In genomic region chr15:48646364-48646763, GRCh38 we compare ENCODE assay signal across 9 cellular contexts. TPM values are rescaled to one million over a fixed set of nuclear protein-coding genes. Genes with fewer than 3 reads are reported as not detected.
A peak's percentile ranks its signal among the peaks of the same experiment; 100 is the strongest.
DNase-seq lines count a peak whose midpoint lies in the region; TF ChIP-seq lines count a peak whose summit lies in the region.
"Had no signal": no experiment of that assay in that cellular context is flagged by ENCODE, and none has a peak within 500 bp of the region (broad histone marks: within the 10 kb centered on the region; RNA-seq: fewer than 3 reads in every experiment).

No MANE protein-coding gene starts in this region.

- H3K9me3 ChIP-seq in OCI-LY3 (ENCODE audit: insufficient read depth, low read length) (no peaks in the 10 kb centered on the region), fibroblast of lung (ENCODE audit: control insufficient read depth, insufficient read depth, low read depth, low read length) (no peaks in the 10 kb centered on the region), trophoblast cell (ENCODE audit: insufficient read depth, low read depth, low read length) (no peaks in the 10 kb centered on the region)

- H4K20me1 ChIP-seq in OCI-LY3 (ENCODE audit: insufficient read depth, low read length): no peaks in the 10 kb centered on the region
- H4K20me1 ChIP-seq in fibroblast of lung (ENCODE audit: control insufficient read depth, extremely low read depth, insufficient read depth, low read length): no peaks in the 10 kb centered on the region

- no peak overlapping the region for H3K23ac ChIP-seq in trophoblast cell (ENCODE audit: low read length)

- no peak overlapping the region for H2AK5ac ChIP-seq in trophoblast cell (ENCODE audit: low read length)

- no peak for TF ChIP-seq CTCF in CD14-positive monocyte (IDR thresholded peaks at IDR 0.05)
- TF ChIP-seq CTCF in OCI-LY3 (IDR thresholded peaks at IDR 0.05; ENCODE audit: low read depth, low read length): no peak
- TF ChIP-seq CTCF in fibroblast of lung (conservative IDR thresholded peaks at IDR 0.05 in 1 of 2, IDR thresholded peaks at IDR 0.05 in 1 of 2; ENCODE audit: low read depth in 1 of 2, low read length in 2 of 2): no peak

- no peak overlapping the region for H2BK5ac ChIP-seq in trophoblast cell (ENCODE audit: low read depth, low read length, poor library complexity)

- H3K4me3 ChIP-seq in OCI-LY3 (ENCODE audit: low read length) (peak overlapping the region; percentile 88), fibroblast of lung (replicated peaks in 1 of 4; ENCODE audit: control extremely low read depth in 1 of 4, insufficient read depth in 1 of 4, low read depth in 3 of 4, low read length in 4 of 4) (peak overlapping the region; percentile 93 to 98 (median 96)), trophoblast cell (ENCODE audit: low read depth, low read length) (peak overlapping the region; percentile 82)

- H3K4me2 ChIP-seq in OCI-LY3 (ENCODE audit: low read length): peak overlapping the region; percentile 100
- peak overlapping the region; percentile 96 for H3K4me2 ChIP-seq in fibroblast of lung (ENCODE audit: extremely low read depth, insufficient read depth, low read length)
- H3K4me2 ChIP-seq in trophoblast cell (ENCODE audit: low read length): peak overlapping the region; percentile 99

- peaks cover 0 to 3% (median 0%) of the 10 kb centered on the region in 7 donors for H3K9me3 Mint-ChIP-seq in CD14-positive monocyte

- no peak overlapping the region for H3K27ac Mint-ChIP-seq in CD14-positive monocyte

- peaks cover 3% of the 10 kb centered on the region for H3K79me1 ChIP-seq in trophoblast cell (ENCODE audit: low read length)

- H3K27ac ChIP-seq in OCI-LY3 (ENCODE audit: low read length): no peak overlapping the region
- peak overlapping the region; percentile 93 for H3K27ac ChIP-seq in fibroblast of lung (ENCODE audit: insufficient read depth, low read length)
- no peak overlapping the region for H3K27ac ChIP-seq in trophoblast cell (ENCODE audit: low read depth, low read length)

- WGBS in trophoblast cell (ENCODE audit: extremely low coverage, insufficient coverage, insufficient read length): no CpG with 5 or more reads among the region's 9 CpGs

- H3K27me3 ChIP-seq in OCI-LY3 (ENCODE audit: low read depth, low read length) (peaks cover 12% of the 10 kb centered on the region), fibroblast of lung (ENCODE audit: control insufficient read depth, insufficient read depth, low read length) (no peaks in the 10 kb centered on the region), trophoblast cell (ENCODE audit: insufficient read depth, low read length) (peaks cover 26% of the 10 kb centered on the region)

- H2BK120ac ChIP-seq in trophoblast cell (ENCODE audit: insufficient read depth, low read length, poor library complexity): no peak overlapping the region

- H4K8ac ChIP-seq in trophoblast cell (ENCODE audit: low read depth, low read length): peak overlapping the region; percentile 75

- DNase-seq in CD14-positive monocyte (ENCODE audit: low spot score): no peak
- no peak for DNase-seq in fibroblast of lung (ENCODE audit: low read depth in 2 of 2)
- no peak for DNase-seq in trophoblast cell
- no peak for DNase-seq in DMS53 treated with DMSO at 0.1 percent for 48 hours (lab: John Stamatoyannopoulos, UW; ENCODE audit: unreplicated experiment)
- DNase-seq in stimulated activated naive CD4-positive, alpha-beta T cell (lab: John Stamatoyannopoulos, UW): no peak
- no peak for DNase-seq in NCI-H2227 treated with DMSO at 0.1 percent for 48 hours (lab: John Stamatoyannopoulos, UW)
- no peak for DNase-seq in NCI-H146 treated with DMSO at 0.1 percent for 48 hours (lab: John Stamatoyannopoulos, UW; ENCODE audit: unreplicated experiment)
- DNase-seq: effector CD4-positive, alpha-beta T cell had no signal

- no peak overlapping the region for H3K4ac ChIP-seq in trophoblast cell (ENCODE audit: low read depth, low read length)

- peak overlapping the region; percentile 4 to 90 for H3K4me3 Mint-ChIP-seq in CD14-positive monocyte

- H3K36me3 ChIP-seq in OCI-LY3 (replicated peaks; ENCODE audit: low read depth, low read length) (no peaks in the 10 kb centered on the region), fibroblast of lung (ENCODE audit: control insufficient read depth, insufficient read depth, low read length) (no peaks in the 10 kb centered on the region), trophoblast cell (ENCODE audit: control insufficient read depth in 1 of 2, insufficient read depth in 2 of 2, low read length in 2 of 2) (no peaks in the 10 kb centered on the region)

- no peaks in the 10 kb centered on the region for H3K79me2 ChIP-seq in OCI-LY3 (ENCODE audit: low read length)
- H3K79me2 ChIP-seq in fibroblast of lung (ENCODE audit: control insufficient read depth, insufficient read depth, low read length): peaks cover 40% of the 10 kb centered on the region
- H3K79me2 ChIP-seq in trophoblast cell (ENCODE audit: control insufficient read depth, insufficient read depth, low read length, poor library complexity): peaks cover 4% of the 10 kb centered on the region

- peaks cover 46 to 59% (median 48%) of the 10 kb centered on the region in 3 donors for H3K27me3 Mint-ChIP-seq in CD14-positive monocyte (ENCODE audit: low read depth in 3 of 3)

- H3K18ac ChIP-seq in trophoblast cell (ENCODE audit: low read length): no peak overlapping the region

- H4K91ac ChIP-seq in trophoblast cell (ENCODE audit: low read depth, low read length): no peak overlapping the region

- H2AFZ ChIP-seq in OCI-LY3 (ENCODE audit: low read depth, low read length) (peak overlapping the region; percentile 75; the same call in 1 of the 2 replicates), fibroblast of lung (ENCODE audit: low read length) (peak overlapping the region; percentile 90), trophoblast cell (ENCODE audit: insufficient read depth, low read length, poor library complexity) (peak overlapping the region; percentile 77)

- peaks cover 8% of the 10 kb centered on the region for H3K4me1 Mint-ChIP-seq in CD14-positive monocyte

- H3K36me3 Mint-ChIP-seq in CD14-positive monocyte: no peaks in the 10 kb centered on the region

- H3K14ac ChIP-seq in trophoblast cell (ENCODE audit: low read length): no peak overlapping the region

- H3K9ac ChIP-seq in OCI-LY3 (ENCODE audit: low read length) (peak overlapping the region; percentile 61; the same call in 1 of the 2 replicates), fibroblast of lung (ENCODE audit: insufficient read depth, low read length) (peak overlapping the region; percentile 94), trophoblast cell (ENCODE audit: low read length) (no peak overlapping the region)

- H3K4me1 ChIP-seq in OCI-LY3 (ENCODE audit: low read length) (peaks cover 7% of the 10 kb centered on the region), fibroblast of lung (ENCODE audit: control insufficient read depth, extremely low read depth, insufficient read depth, low read length) (peaks cover 5% of the 10 kb centered on the region), trophoblast cell (ENCODE audit: control insufficient read depth in 1 of 2, insufficient read depth in 2 of 2, low read length in 2 of 2) (peaks cover 0 to 8% of the 10 kb centered on the region in 2 experiments)

- H2BK12ac ChIP-seq in trophoblast cell (ENCODE audit: low read length): no peak overlapping the region

- intact Hi-C loops in CD14-positive monocyte (cut with micrococcal nuclease): no loop called here

- no peak overlapping the region for H4K12ac ChIP-seq in trophoblast cell (ENCODE audit: low read depth, low read length)

RNA-seq across cellular contexts. Expression of gene FBN1, which starts 0.9 kb away (rescaled TPM):
- polyA plus RNA-seq in CD14-positive monocyte: not detected
- 260 and 446 TPM in 2 replicates for total RNA-seq in fibroblast of lung
- 243 and 368 TPM in 2 replicates for polyA plus RNA-seq in fibroblast of lung
- polyA plus RNA-seq in fibroblast of lung (2012): 144 and 241 TPM in 2 replicates
- polyA minus RNA-seq in fibroblast of lung (ENCODE audit: low replicate concordance): 316 and 342 TPM in 2 replicates
- 4.4 and 5.3 TPM in 2 replicates for polyA plus RNA-seq in trophoblast cell (2013)

Comparison
In these comparisons a context has a peak if more than half of its experiments do, and no peak if none do; other contexts are left out.
1. RNA of gene FBN1, which starts 0.9 kb away (polyA plus RNA-seq): 144 to 368 TPM in fibroblast of lung; not detected in CD14-positive monocyte; every median in the first group is over 100 times any median in the second.
2. Peak in every context shown above with its lines, with median percentiles within 50 percentile points of each other: H2AFZ ChIP-seq, H3K4me2 ChIP-seq and H3K4me3 ChIP-seq.